ENCODE assay signal across 12 cellular contexts in genomic region chr1:40625476-40626382, GRCh38. TPM values are rescaled to one million over a fixed set of nuclear protein-coding genes. Genes with fewer than 3 reads are reported as not detected.
DNase-seq lines count a peak whose midpoint lies in the region; ATAC-seq and TF ChIP-seq lines count a peak whose summit lies in the region.
"Had no signal": no experiment of that assay in that cellular context is flagged by ENCODE, and none has a peak within 500 bp of the region (broad histone marks: within the 10 kb centered on the region; RNA-seq: fewer than 3 reads in every experiment).

No MANE protein-coding gene starts in this region.

- peaks cover 10% of the 10 kb centered on the region for H3K27me3 Mint-ChIP-seq in MCF 10A (ENCODE audit: insufficient read depth, unreplicated experiment)
- peaks cover 0 to 3% (median 3%) of the 10 kb centered on the region in 3 donors for H3K27me3 Mint-ChIP-seq in immature natural killer cell (ENCODE audit: low read depth in 3 of 3)
- H3K27me3 Mint-ChIP-seq: activated naive CD4-positive, alpha-beta T cell treated with anti-CD3 and anti-CD28 coated beads, Interleukin-2, amount 50 U/mL, for 24 hours had no signal

- H3K27ac Mint-ChIP-seq in MCF 10A (ENCODE audit: low read depth, unreplicated experiment) (no peak overlapping the region), immature natural killer cell (no peak overlapping the region)
- H3K27ac Mint-ChIP-seq: activated CD8-positive, alpha-beta T cell treated with anti-CD3 and anti-CD28 coated beads, Interleukin-2, amount 10 ng/mL, durations not matched to agents 7 days and 5 days; activated naive CD4-positive, alpha-beta T cell treated with anti-CD3 and anti-CD28 coated beads, Interleukin-2, amount 50 U/mL, for 24 hours had no signal

- H3K9me3 Mint-ChIP-seq in MCF 10A (ENCODE audit: unreplicated experiment) = no peaks in the 10 kb centered on the region
- H3K9me3 Mint-ChIP-seq in immature natural killer cell = no peaks in the 10 kb centered on the region
- H3K9me3 Mint-ChIP-seq: activated naive CD4-positive, alpha-beta T cell treated with anti-CD3 and anti-CD28 coated beads, Interleukin-2, amount 50 U/mL, for 24 hours had no signal

- no peak overlapping the region for H3K27ac ChIP-seq in breast epithelium
- H3K27ac ChIP-seq in RWPE1 = no peak overlapping the region
- peak overlapping the region; percentile 31 for H3K27ac ChIP-seq in epithelial cell of prostate
- peak overlapping the region; percentile 13 for H3K27ac ChIP-seq in temporal lobe (ENCODE audit: low read depth, low read length)
- H3K27ac ChIP-seq: psoas muscle had no signal

- no peaks in the 10 kb centered on the region for H3K27me3 ChIP-seq in breast epithelium

- H3K36me3 ChIP-seq in breast epithelium = no peaks in the 10 kb centered on the region

- H3K4me1 ChIP-seq in breast epithelium = no peaks in the 10 kb centered on the region
- H3K4me1 ChIP-seq: psoas muscle had no signal

- ATAC-seq in GM21515 (IDR thresholded peaks at IDR 0.05; ENCODE audit: unreplicated experiment) (no peak), HG03432 (IDR thresholded peaks at IDR 0.05; ENCODE audit: unreplicated experiment) (no peak)
- ATAC-seq: activated CD8-positive, alpha-beta T cell treated with anti-CD3 and anti-CD28 coated beads, Interleukin-2, amount 10 ng/mL, durations not matched to agents 7 days and 5 days had no signal

- H3K4me1 Mint-ChIP-seq in MCF 10A (ENCODE audit: insufficient read depth, unreplicated experiment) = peaks cover 9% of the 10 kb centered on the region
- peaks cover 25 to 27% of the 10 kb centered on the region in 2 donors for H3K4me1 Mint-ChIP-seq in immature natural killer cell

- TF ChIP-seq CTCF in MCF 10A (IDR thresholded peaks at IDR 0.05; ENCODE audit: unreplicated experiment) (no peak), breast epithelium (IDR thresholded peaks at IDR 0.05) (no peak), RWPE1 (conservative IDR thresholded peaks at IDR 0.05; ENCODE audit: low read depth) (no peak)

- no peaks in the 10 kb centered on the region for H3K9me3 ChIP-seq in breast epithelium
- H3K9me3 ChIP-seq: psoas muscle had no signal

- no peak for TF ChIP-seq POLR2A in breast epithelium (IDR thresholded peaks at IDR 0.05)

- H3K4me3 Mint-ChIP-seq in MCF 10A (ENCODE audit: unreplicated experiment) (no peak overlapping the region), immature natural killer cell (no peak overlapping the region)
- H3K4me3 Mint-ChIP-seq: activated CD8-positive, alpha-beta T cell treated with anti-CD3 and anti-CD28 coated beads, Interleukin-2, amount 10 ng/mL, durations not matched to agents 7 days and 5 days; activated naive CD4-positive, alpha-beta T cell treated with anti-CD3 and anti-CD28 coated beads, Interleukin-2, amount 50 U/mL, for 24 hours had no signal

- no peak overlapping the region for H3K4me3 ChIP-seq in breast epithelium
- H3K4me3 ChIP-seq: psoas muscle had no signal

- DNase-seq in MCF 10A (ENCODE audit: unreplicated experiment) (peak; percentile 56), breast epithelium (ENCODE audit: low spot score in 2 of 2) (no peak), RWPE1 (ENCODE audit: low spot score) (peak; percentile 38), epithelial cell of prostate (ENCODE audit: low read depth, low spot score) (no peak), immature natural killer cell (no peak)
- DNase-seq: foreskin melanocyte, psoas muscle had no signal

- POLR2A ChIA-PET in MCF 10A (lab: Yijun Ruan, JAX) (interaction anchor here (1.2 kb wide), 1 partner anchor 66 kb away, joined by 4 read pairs; the partner anchor contains the start of gene NFYC), RWPE1 (lab: Yijun Ruan, JAX; ENCODE audit: low non-redundant PET) (no interaction called here)

- intact Hi-C loops in MCF 10A (cut with micrococcal nuclease) (loop anchor here (1.0 kb wide), 1 partner anchor 44 kb away; no protein-coding TSS in a partner anchor), breast epithelium (cut with DNase I; ENCODE audit: low total_unique reads) (no loop called here)

- H3K36me3 Mint-ChIP-seq in MCF 10A (ENCODE audit: insufficient read depth, unreplicated experiment) (no peaks in the 10 kb centered on the region), immature natural killer cell (no peaks in the 10 kb centered on the region)
- H3K36me3 Mint-ChIP-seq: activated naive CD4-positive, alpha-beta T cell treated with anti-CD3 and anti-CD28 coated beads, Interleukin-2, amount 50 U/mL, for 24 hours had no signal

- CTCF ChIA-PET in MCF 10A (lab: Yijun Ruan, JAX) = interaction anchor here (0.5 to 1.5 kb wide), 10 partner anchors 11 to 327 kb away, joined by 3 to 5 read pairs (median 3); no protein-coding TSS in a partner anchor
- CTCF ChIA-PET in RWPE1 (lab: Yijun Ruan, JAX) = interaction anchor here (1.0 to 1.8 kb wide), 2 partner anchors 41 to 43 kb away, joined by 3 to 7 read pairs; no protein-coding TSS in a partner anchor

- BruUV-seq in MCF 10A (replicated peaks; lab: Mats Ljungman, UMichigan) = no TSS peak

RNA-seq across cellular contexts. Expression of gene RIMS3, which starts 39.8 kb away (rescaled TPM):
- total RNA-seq in MCF 10A (2022) (0.29 and 0.58 TPM in 2 replicates), breast epithelium (1 to 10 TPM in 2 of 3 donors, under 1 TPM in 1; 0.64 to 4.4 (median 2.6) TPM), temporal lobe (20.4 TPM)
- polyA plus RNA-seq in immature natural killer cell = 1 to 10 TPM in 2 of 3 donors, under 1 TPM in 1; 0.31 to 1.7 (median 1.3) TPM

Comparison
In these comparisons a context has a peak if more than half of its experiments do, and no peak if none do; other contexts are left out.
1. DNase-seq: peak in MCF 10A (single experiment) and RWPE1 (single experiment); none in breast epithelium (0 of 2), epithelial cell of prostate (single experiment) and immature natural killer cell (0 of 3).
2. H3K27ac ChIP-seq: peak in epithelial cell of prostate (single experiment) and temporal lobe (single experiment); none in breast epithelium (0 of 2) and RWPE1 (single experiment).